ENCODE assay signal across 1 cellular context in the genomic region with DNA sequence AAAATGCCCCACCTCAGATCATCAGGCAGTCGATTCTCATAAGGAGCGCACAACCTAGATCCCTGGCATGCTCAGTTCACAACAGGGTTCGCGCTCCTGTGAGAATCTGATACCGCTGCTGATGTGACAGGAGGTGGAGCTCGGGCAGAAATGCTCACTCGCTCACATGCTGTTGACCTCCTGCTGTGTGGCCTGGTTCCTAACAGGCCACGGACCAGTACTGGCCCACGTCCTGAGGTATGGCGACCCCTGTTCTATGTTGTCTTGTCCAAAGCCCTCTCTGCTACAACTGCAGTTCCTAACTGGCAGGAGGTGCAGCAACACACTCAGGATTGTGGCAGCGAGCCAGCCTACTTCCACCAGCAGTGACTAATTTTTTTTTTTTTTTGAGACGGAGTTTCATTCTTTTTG.
TF ChIP-seq lines count a peak whose summit lies in the region.

No MANE protein-coding gene starts in this region.

TF ChIP-seq in K562, 482 proteins besides CTCF, POLR2A, EP300 and RAD21 (continued from another document):
- TF ChIP-seq, protein P1, sequence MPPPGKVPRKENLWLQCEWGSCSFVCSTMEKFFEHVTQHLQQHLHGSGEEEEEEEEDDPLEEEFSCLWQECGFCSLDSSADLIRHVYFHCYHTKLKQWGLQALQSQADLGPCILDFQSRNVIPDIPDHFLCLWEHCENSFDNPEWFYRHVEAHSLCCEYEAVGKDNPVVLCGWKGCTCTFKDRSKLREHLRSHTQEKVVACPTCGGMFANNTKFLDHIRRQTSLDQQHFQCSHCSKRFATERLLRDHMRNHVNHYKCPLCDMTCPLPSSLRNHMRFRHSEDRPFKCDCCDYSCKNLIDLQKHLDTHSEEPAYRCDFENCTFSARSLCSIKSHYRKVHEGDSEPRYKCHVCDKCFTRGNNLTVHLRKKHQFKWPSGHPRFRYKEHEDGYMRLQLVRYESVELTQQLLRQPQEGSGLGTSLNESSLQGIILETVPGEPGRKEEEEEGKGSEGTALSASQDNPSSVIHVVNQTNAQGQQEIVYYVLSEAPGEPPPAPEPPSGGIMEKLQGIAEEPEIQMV (tag; conservative IDR thresholded peaks at IDR 0.05; ENCODE audit: low read depth) = peak; percentile 86
- TF ChIP-seq CBFB (CRISPR knock-in tag; IDR thresholded peaks at IDR 0.05) = no peak
- TF ChIP-seq SFPQ (IDR thresholded peaks at IDR 0.05; ENCODE audit: low read depth, low read length) = no peak
- TF ChIP-seq, protein P2, sequence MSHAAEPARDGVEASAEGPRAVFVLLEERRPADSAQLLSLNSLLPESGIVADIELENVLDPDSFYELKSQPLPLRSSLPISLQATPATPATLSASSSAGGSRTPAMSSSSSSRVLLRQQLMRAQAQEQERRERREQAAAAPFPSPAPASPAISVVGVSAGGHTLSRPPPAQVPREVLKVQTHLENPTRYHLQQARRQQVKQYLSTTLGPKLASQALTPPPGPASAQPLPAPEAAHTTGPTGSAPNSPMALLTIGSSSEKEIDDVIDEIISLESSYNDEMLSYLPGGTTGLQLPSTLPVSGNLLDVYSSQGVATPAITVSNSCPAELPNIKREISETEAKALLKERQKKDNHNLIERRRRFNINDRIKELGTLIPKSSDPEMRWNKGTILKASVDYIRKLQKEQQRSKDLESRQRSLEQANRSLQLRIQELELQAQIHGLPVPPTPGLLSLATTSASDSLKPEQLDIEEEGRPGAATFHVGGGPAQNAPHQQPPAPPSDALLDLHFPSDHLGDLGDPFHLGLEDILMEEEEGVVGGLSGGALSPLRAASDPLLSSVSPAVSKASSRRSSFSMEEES (CRISPR knock-in tag; IDR thresholded peaks at IDR 0.05) = no peak
- TF ChIP-seq, protein P3, sequence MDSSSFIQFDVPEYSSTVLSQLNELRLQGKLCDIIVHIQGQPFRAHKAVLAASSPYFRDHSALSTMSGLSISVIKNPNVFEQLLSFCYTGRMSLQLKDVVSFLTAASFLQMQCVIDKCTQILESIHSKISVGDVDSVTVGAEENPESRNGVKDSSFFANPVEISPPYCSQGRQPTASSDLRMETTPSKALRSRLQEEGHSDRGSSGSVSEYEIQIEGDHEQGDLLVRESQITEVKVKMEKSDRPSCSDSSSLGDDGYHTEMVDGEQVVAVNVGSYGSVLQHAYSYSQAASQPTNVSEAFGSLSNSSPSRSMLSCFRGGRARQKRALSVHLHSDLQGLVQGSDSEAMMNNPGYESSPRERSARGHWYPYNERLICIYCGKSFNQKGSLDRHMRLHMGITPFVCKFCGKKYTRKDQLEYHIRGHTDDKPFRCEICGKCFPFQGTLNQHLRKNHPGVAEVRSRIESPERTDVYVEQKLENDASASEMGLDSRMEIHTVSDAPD (CRISPR knock-in tag; IDR thresholded peaks at IDR 0.05) = no peak
- TF ChIP-seq ZNF695 (CRISPR knock-in tag; IDR thresholded peaks at IDR 0.05) = no peak
- TF ChIP-seq NR3C1 (CRISPR knock-in tag; IDR thresholded peaks at IDR 0.05) = no peak
- no peak for TF ChIP-seq CBX1 (IDR thresholded peaks at IDR 0.05; ENCODE audit: low read depth)
- no peak for TF ChIP-seq TCFL5 (CRISPR knock-in tag; conservative IDR thresholded peaks at IDR 0.05)
- peak; percentile 84 for TF ChIP-seq PKNOX1 (IDR thresholded peaks at IDR 0.05)
- no peak for TF ChIP-seq CAMTA2 (CRISPR knock-in tag; conservative IDR thresholded peaks at IDR 0.05)
- no peak for TF ChIP-seq KHSRP (IDR thresholded peaks at IDR 0.05)
- TF ChIP-seq NRF1 (conservative IDR thresholded peaks at IDR 0.05 in 1 of 2, IDR thresholded peaks at IDR 0.05 in 1 of 2) = peak in 1 of 2 experiments; percentile 48; a peak in 2 of 4 replicates
- TF ChIP-seq RNF2 (IDR thresholded peaks at IDR 0.05) = no peak
- no peak for TF ChIP-seq ADNP (tag; IDR thresholded peaks at IDR 0.05)
- peak; percentile 53; the same call in 1 of the 2 replicates for TF ChIP-seq L3MBTL2 (IDR thresholded peaks at IDR 0.05)
- 0 out of 2 replicates have a peak, but pooled peaks have one; percentile 16 for TF ChIP-seq CTBP1 (IDR thresholded peaks at IDR 0.05; ENCODE audit: borderline replicate concordance)
